ENCODE assay signal across 10 cellular contexts in the genomic region with DNA sequence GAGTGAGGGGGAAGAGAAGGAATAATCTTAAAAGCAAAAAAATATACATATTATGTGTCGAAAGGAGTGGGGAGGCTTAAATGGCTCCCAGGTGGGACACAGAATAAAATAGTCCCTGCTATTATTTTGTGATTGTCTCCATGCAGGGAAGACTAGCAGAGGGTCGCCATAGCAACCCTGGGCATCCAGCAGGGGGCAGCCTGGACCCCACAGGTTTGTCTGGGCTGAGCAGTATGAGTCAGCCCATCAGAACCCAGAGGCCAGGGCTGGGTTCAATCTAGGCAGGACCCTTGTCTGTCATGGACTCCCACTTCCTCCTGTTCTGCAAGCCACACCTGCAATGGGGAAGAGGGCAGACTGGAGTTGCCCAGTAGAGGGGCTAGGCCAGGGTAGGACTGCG. TPM values are rescaled to one million over a fixed set of nuclear protein-coding genes. Genes with fewer than 3 reads are reported as not detected.
A peak's percentile ranks its signal among the peaks of the same experiment; 100 is the strongest.
DNase-seq lines count a peak whose midpoint lies in the region; ATAC-seq and TF ChIP-seq lines count a peak whose summit lies in the region.
"Had no signal": no experiment of that assay in that cellular context is flagged by ENCODE, and none has a peak within 500 bp of the region (broad histone marks: within the 10 kb centered on the region; RNA-seq: fewer than 3 reads in every experiment).

No MANE protein-coding gene starts in this region.

- in situ Hi-C loops in astrocyte of the spinal cord (cut with HindIII; ENCODE audit: low sequenced_read_pairs), result no loop called here

- H3K9me3 ChIP-seq in Karpas-422 (ENCODE audit: low read length), result no peaks in the 10 kb centered on the region

- POLR2A ChIA-PET in naive thymus-derived CD8-positive, alpha-beta T cell (lab: Charles Lee), result no interaction called here

- no peaks in the 10 kb centered on the region for H3K4me1 ChIP-seq in Karpas-422 (ENCODE audit: low read length)

- no peak overlapping the region for H3K27ac Mint-ChIP-seq in osteocyte (ENCODE audit: unreplicated experiment)
- no peak overlapping the region for H3K27ac Mint-ChIP-seq in naive thymus-derived CD8-positive, alpha-beta T cell

- no peak overlapping the region for H3K4me3 Mint-ChIP-seq in osteocyte (ENCODE audit: unreplicated experiment)
- H3K4me3 Mint-ChIP-seq in naive thymus-derived CD8-positive, alpha-beta T cell, result no peak overlapping the region

- no peaks in the 10 kb centered on the region for H3K36me3 ChIP-seq in Karpas-422 (ENCODE audit: insufficient read depth, low read length)

- no peak overlapping the region for H3K9ac ChIP-seq in Karpas-422 (ENCODE audit: low read length)

- no peak overlapping the region for H3K4me2 ChIP-seq in Karpas-422 (ENCODE audit: low read depth, low read length, poor library complexity, severe bottlenecking)

- ATAC-seq in naive thymus-derived CD8-positive, alpha-beta T cell, result no peak

- H3K9me2 ChIP-seq in Karpas-422 (replicated peaks; ENCODE audit: insufficient read depth, low read length), result no peaks in the 10 kb centered on the region

- H3K9me3 Mint-ChIP-seq in osteocyte (ENCODE audit: unreplicated experiment), result no peaks in the 10 kb centered on the region
- peaks cover 0 to 5% (median 0%) of the 10 kb centered on the region in 9 donors for H3K9me3 Mint-ChIP-seq in naive thymus-derived CD8-positive, alpha-beta T cell

- peaks cover 34% of the 10 kb centered on the region for H3K27me3 Mint-ChIP-seq in osteocyte (ENCODE audit: unreplicated experiment)
- peaks cover 8 to 47% (median 10%) of the 10 kb centered on the region in 5 donors for H3K27me3 Mint-ChIP-seq in naive thymus-derived CD8-positive, alpha-beta T cell

- no peaks in the 10 kb centered on the region for H3K36me3 Mint-ChIP-seq in osteocyte (ENCODE audit: unreplicated experiment)
- no peaks in the 10 kb centered on the region for H3K36me3 Mint-ChIP-seq in naive thymus-derived CD8-positive, alpha-beta T cell

- no peaks in the 10 kb centered on the region for H3K27me3 ChIP-seq in Karpas-422 (ENCODE audit: low read length)

- H3K4me3 ChIP-seq in Karpas-422 (ENCODE audit: low read length) (no peak overlapping the region), astrocyte of the spinal cord (ENCODE audit: low read depth, low read length) (no peak overlapping the region)

- H2AFZ ChIP-seq in Karpas-422 (ENCODE audit: low read length), result no peak overlapping the region

- TF ChIP-seq CTCF in astrocyte of the spinal cord (IDR thresholded peaks at IDR 0.05; ENCODE audit: low read depth, low read length) (peak; percentile 36), osteocyte (IDR thresholded peaks at IDR 0.05) (peak; percentile 32)

- H3K27ac ChIP-seq in Karpas-422 (ENCODE audit: low read length), result no peak overlapping the region

- no peaks in the 10 kb centered on the region for H3K4me1 Mint-ChIP-seq in osteocyte (ENCODE audit: unreplicated experiment)
- H3K4me1 Mint-ChIP-seq in naive thymus-derived CD8-positive, alpha-beta T cell, result no peaks in the 10 kb centered on the region

- H3K79me2 ChIP-seq in Karpas-422 (ENCODE audit: low read length), result no peaks in the 10 kb centered on the region

- H4K20me1 ChIP-seq in Karpas-422 (ENCODE audit: insufficient read depth, low read depth, low read length), result no peaks in the 10 kb centered on the region

- DNase-seq in SIG-M5 treated with dmso at 0.1 percent for 504 hours (lab: John Stamatoyannopoulos, UW; ENCODE audit: unreplicated experiment), result peak; percentile 9
- no peak for DNase-seq in SIG-M5 (lab: John Stamatoyannopoulos, UW)
- DNase-seq in Karpas-422, result peak; percentile 67
- DNase-seq in astrocyte of the spinal cord (ENCODE audit: low read depth, low spot score), result no peak
- DNase-seq in osteocyte (ENCODE audit: extremely low spot score, unreplicated experiment), result no peak
- DNase-seq in stimulated activated naive CD4-positive, alpha-beta T cell (lab: John Stamatoyannopoulos, UW), result no peak
- DNase-seq in naive thymus-derived CD8-positive, alpha-beta T cell, result no peak
- no peak for DNase-seq in COLO829 (ENCODE audit: low spot score)
- DNase-seq: central memory CD4-positive, alpha-beta T cell; trophoblast cell had no signal

RNA-seq across cellular contexts. Expression of a gene that starts 17.6 kb away (rescaled TPM):
- not detected in 2 replicates for total RNA-seq in Karpas-422 (2014; rRNA removed; shearing (Covaris generic); ENCODE audit: low replicate concordance)
- total RNA-seq in osteocyte, result 2.1 and 2.4 TPM in 2 replicates
- not detected for total RNA-seq in naive thymus-derived CD8-positive, alpha-beta T cell
- not detected for polyA plus RNA-seq in naive thymus-derived CD8-positive, alpha-beta T cell

Comparison
In these comparisons a context has a peak if more than half of its experiments do, and no peak if none do; other contexts are left out.
1. DNase-seq: peak in SIG-M5 treated with dmso at 0.1 percent for 504 hours (single experiment) and Karpas-422 (single experiment); none in SIG-M5 (single experiment), astrocyte of the spinal cord (single experiment), osteocyte (single experiment), stimulated activated naive CD4-positive, alpha-beta T cell (0 of 6), naive thymus-derived CD8-positive, alpha-beta T cell (0 of 10) and COLO829 (single experiment).